ENCODE assay signal across 1 cellular context in the genomic region with DNA sequence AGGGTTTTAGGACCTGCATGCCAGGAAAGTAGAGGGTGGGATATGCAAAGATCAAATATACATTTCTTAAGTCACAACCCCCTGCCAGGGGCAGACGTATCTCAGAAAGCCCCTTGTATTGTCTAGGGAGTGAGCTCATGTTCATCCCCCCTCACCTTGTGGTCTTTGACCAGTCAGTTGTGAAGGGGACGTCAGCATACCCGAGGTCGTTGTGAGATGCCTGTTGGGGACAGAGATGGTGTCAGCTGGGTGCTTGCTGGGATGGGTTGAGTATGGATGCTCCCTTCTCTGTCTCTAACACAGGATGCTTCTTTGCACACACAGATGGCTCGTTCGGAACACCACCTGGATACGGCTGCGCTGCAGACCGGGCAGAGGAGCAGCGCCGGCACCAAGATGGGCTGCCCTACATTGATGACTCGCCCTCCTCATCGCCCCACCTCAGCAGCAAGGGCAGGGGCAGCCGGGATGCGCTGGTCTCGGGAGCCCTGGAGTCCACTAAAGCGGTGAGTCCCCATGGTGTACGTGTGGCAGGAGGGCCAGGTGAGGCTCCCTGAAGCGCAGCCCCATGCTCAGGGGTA.
TF ChIP-seq lines count a peak whose summit lies in the region.

No MANE protein-coding gene starts in this region.

TF ChIP-seq in WTC11, 78 proteins besides CTCF, POLR2A, EP300 and RAD21 (continued from another document):
- TF ChIP-seq, protein P1, sequence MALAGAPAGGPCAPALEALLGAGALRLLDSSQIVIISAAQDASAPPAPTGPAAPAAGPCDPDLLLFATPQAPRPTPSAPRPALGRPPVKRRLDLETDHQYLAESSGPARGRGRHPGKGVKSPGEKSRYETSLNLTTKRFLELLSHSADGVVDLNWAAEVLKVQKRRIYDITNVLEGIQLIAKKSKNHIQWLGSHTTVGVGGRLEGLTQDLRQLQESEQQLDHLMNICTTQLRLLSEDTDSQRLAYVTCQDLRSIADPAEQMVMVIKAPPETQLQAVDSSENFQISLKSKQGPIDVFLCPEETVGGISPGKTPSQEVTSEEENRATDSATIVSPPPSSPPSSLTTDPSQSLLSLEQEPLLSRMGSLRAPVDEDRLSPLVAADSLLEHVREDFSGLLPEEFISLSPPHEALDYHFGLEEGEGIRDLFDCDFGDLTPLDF (CRISPR knock-in tag; IDR thresholded peaks at IDR 0.05): no peak
- TF ChIP-seq OVOL2 (CRISPR knock-in tag; IDR thresholded peaks at IDR 0.05; ENCODE audit: borderline replicate concordance): no peak
- TF ChIP-seq NFATC4 (CRISPR knock-in tag; IDR thresholded peaks at IDR 0.05): no peak
- TF ChIP-seq, protein P2, sequence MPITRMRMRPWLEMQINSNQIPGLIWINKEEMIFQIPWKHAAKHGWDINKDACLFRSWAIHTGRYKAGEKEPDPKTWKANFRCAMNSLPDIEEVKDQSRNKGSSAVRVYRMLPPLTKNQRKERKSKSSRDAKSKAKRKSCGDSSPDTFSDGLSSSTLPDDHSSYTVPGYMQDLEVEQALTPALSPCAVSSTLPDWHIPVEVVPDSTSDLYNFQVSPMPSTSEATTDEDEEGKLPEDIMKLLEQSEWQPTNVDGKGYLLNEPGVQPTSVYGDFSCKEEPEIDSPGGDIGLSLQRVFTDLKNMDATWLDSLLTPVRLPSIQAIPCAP (CRISPR knock-in tag; IDR thresholded peaks at IDR 0.05): no peak
- no peak for TF ChIP-seq NR3C1 (CRISPR knock-in tag; conservative IDR thresholded peaks at IDR 0.05; ENCODE audit: low read depth)
